2 cellular contexts compared by ENCODE assay signal in the genomic region with DNA sequence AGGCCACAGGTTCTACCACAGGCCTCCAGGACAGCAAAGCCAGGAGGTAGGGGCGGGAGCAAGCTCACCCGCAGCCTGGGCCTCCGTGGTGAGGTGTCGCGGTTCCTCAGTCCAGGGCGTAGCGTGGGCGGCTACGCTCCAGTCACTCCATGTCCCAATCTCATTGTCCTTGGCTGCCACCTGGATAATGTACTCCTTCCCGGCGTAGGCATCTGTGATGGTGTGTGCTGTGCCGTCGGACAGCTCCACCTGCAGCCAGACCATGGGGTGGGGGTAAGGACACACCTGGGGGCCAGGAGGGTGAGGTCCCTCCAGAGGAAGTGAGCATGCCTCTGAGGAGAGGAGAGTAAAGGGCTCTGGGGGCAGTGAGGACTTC.
TF ChIP-seq lines count a peak whose summit lies in the region.

No MANE protein-coding gene starts in this region.

TF ChIP-seq in K562, 482 proteins besides CTCF, POLR2A, EP300 and RAD21:
- TF ChIP-seq ZBTB11 (CRISPR knock-in tag; IDR thresholded peaks at IDR 0.05): no peak
- peak; percentile 38; the same call in 1 of the 2 replicates for TF ChIP-seq EGR1 (conservative IDR thresholded peaks at IDR 0.05)

TF ChIP-seq in HepG2, 621 proteins besides CTCF, POLR2A, EP300 and RAD21:
- TF ChIP-seq EZH2 (conservative IDR thresholded peaks at IDR 0.05; ENCODE audit: low read depth, low read length) (0 out of 2 replicates have a peak, but pooled peaks have one; percentile 17), USF2 (IDR thresholded peaks at IDR 0.05; ENCODE audit: low read depth, low read length) (no peak), USF2 (CRISPR knock-in tag; IDR thresholded peaks at IDR 0.05; ENCODE audit: borderline replicate concordance) (no peak)
